In the genomic region with DNA sequence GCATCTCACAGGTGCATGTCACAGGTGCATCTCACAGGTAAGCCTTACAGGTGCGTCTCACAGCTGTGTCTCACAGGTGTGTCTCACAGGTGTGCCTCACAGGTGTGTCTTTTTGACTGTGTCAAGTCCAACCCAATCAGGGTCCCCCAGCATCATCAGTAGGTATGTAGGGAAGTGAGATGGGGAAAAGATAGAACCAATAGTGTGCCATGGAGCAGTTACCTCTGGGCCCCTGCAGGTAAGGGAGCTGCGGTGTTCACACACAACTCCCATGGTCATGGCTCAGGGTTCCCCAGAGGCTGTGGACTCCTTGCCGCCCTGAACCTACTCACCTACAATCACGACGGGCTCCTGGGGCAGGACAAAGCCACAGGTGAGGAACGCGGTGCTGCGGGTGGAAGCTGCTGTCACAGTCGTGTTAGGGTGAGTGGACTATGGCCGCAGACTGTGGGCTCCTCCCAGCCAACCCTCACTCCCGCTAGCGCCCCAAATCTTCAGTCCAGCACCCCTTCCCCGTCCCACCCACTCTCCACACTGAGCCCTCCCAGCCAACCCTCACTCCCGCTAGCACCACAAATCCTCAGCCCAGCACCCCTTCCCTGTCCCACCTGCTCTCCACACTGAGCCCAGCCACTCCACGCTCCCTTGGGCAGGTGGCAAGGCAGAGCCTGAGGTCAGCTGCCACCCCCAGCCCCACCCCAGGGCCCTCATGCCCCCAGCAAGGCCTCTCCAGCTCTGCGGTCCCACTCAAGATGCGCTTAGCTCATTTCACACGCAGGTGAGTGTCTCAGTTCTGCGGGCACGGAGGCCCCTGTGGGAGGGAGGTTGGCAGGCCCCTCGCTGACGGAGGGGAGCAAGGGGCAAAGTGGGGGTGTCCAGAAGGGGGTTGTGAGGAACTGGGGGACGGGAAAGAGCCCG, we compare ENCODE assay signal across 2 cellular contexts.
TF ChIP-seq lines count a peak whose summit lies in the region.

No MANE protein-coding gene starts in this region.

TF ChIP-seq in GM23338, 12 proteins besides CTCF, POLR2A, EP300 and RAD21 (continues in another document):
- TF ChIP-seq POLR2AphosphoS5 (IDR thresholded peaks at IDR 0.05; ENCODE audit: low read depth) (no peak), ZNF114 (CRISPR knock-in tag; IDR thresholded peaks at IDR 0.05) (no peak), STAT1 (IDR thresholded peaks at IDR 0.05; ENCODE audit: unreplicated experiment) (no peak), NANOG (IDR thresholded peaks at IDR 0.05; ENCODE audit: borderline replicate concordance) (no peak), EZH2 (IDR thresholded peaks at IDR 0.05; ENCODE audit: low read depth, unreplicated experiment) (no peak), ZNF331 (CRISPR knock-in tag; IDR thresholded peaks at IDR 0.05; ENCODE audit: low read depth) (no peak)
- TF ChIP-seq, protein P1, sequence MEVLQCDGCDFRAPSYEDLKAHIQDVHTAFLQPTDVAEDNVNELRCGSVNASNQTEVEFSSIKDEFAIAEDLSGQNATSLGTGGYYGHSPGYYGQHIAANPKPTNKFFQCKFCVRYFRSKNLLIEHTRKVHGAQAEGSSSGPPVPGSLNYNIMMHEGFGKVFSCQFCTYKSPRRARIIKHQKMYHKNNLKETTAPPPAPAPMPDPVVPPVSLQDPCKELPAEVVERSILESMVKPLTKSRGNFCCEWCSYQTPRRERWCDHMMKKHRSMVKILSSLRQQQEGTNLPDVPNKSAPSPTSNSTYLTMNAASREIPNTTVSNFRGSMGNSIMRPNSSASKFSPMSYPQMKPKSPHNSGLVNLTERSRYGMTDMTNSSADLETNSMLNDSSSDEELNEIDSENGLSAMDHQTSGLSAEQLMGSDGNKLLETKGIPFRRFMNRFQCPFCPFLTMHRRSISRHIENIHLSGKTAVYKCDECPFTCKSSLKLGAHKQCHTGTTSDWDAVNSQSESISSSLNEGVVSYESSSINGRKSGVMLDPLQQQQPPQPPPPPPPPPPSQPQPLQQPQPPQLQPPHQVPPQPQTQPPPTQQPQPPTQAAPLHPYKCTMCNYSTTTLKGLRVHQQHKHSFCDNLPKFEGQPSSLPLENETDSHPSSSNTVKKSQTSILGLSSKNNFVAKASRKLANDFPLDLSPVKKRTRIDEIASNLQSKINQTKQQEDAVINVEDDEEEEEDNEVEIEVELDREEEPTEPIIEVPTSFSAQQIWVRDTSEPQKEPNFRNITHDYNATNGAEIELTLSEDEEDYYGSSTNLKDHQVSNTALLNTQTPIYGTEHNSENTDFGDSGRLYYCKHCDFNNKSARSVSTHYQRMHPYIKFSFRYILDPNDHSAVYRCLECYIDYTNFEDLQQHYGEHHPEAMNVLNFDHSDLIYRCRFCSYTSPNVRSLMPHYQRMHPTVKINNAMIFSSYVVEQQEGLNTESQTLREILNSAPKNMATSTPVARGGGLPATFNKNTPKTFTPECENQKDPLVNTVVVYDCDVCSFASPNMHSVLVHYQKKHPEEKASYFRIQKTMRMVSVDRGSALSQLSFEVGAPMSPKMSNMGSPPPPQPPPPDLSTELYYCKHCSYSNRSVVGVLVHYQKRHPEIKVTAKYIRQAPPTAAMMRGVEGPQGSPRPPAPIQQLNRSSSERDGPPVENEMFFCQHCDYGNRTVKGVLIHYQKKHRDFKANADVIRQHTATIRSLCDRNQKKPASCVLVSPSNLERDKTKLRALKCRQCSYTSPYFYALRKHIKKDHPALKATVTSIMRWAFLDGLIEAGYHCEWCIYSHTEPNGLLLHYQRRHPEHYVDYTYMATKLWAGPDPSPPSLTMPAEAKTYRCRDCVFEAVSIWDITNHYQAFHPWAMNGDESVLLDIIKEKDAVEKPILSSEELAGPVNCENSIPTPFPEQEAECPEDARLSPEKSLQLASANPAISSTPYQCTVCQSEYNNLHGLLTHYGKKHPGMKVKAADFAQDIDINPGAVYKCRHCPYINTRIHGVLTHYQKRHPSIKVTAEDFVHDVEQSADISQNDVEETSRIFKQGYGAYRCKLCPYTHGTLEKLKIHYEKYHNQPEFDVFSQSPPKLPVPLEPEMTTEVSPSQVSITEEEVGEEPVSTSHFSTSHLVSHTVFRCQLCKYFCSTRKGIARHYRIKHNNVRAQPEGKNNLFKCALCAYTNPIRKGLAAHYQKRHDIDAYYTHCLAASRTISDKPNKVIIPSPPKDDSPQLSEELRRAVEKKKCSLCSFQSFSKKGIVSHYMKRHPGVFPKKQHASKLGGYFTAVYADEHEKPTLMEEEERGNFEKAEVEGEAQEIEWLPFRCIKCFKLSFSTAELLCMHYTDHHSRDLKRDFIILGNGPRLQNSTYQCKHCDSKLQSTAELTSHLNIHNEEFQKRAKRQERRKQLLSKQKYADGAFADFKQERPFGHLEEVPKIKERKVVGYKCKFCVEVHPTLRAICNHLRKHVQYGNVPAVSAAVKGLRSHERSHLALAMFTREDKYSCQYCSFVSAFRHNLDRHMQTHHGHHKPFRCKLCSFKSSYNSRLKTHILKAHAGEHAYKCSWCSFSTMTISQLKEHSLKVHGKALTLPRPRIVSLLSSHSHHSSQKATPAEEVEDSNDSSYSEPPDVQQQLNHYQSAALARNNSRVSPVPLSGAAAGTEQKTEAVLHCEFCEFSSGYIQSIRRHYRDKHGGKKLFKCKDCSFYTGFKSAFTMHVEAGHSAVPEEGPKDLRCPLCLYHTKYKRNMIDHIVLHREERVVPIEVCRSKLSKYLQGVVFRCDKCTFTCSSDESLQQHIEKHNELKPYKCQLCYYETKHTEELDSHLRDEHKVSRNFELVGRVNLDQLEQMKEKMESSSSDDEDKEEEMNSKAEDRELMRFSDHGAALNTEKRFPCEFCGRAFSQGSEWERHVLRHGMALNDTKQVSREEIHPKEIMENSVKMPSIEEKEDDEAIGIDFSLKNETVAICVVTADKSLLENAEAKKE (CRISPR knock-in tag; IDR thresholded peaks at IDR 0.05) = no peak
- TF ChIP-seq, protein P2, sequence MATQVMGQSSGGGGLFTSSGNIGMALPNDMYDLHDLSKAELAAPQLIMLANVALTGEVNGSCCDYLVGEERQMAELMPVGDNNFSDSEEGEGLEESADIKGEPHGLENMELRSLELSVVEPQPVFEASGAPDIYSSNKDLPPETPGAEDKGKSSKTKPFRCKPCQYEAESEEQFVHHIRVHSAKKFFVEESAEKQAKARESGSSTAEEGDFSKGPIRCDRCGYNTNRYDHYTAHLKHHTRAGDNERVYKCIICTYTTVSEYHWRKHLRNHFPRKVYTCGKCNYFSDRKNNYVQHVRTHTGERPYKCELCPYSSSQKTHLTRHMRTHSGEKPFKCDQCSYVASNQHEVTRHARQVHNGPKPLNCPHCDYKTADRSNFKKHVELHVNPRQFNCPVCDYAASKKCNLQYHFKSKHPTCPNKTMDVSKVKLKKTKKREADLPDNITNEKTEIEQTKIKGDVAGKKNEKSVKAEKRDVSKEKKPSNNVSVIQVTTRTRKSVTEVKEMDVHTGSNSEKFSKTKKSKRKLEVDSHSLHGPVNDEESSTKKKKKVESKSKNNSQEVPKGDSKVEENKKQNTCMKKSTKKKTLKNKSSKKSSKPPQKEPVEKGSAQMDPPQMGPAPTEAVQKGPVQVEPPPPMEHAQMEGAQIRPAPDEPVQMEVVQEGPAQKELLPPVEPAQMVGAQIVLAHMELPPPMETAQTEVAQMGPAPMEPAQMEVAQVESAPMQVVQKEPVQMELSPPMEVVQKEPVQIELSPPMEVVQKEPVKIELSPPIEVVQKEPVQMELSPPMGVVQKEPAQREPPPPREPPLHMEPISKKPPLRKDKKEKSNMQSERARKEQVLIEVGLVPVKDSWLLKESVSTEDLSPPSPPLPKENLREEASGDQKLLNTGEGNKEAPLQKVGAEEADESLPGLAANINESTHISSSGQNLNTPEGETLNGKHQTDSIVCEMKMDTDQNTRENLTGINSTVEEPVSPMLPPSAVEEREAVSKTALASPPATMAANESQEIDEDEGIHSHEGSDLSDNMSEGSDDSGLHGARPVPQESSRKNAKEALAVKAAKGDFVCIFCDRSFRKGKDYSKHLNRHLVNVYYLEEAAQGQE (IDR thresholded peaks at IDR 0.05; ENCODE audit: unreplicated experiment) = no peak

TF ChIP-seq in H1, 55 proteins besides CTCF, POLR2A, EP300 and RAD21:
- no peak for TF ChIP-seq GTF2F1 (IDR thresholded peaks at IDR 0.05; ENCODE audit: borderline replicate concordance, low read depth, low read length)
- TF ChIP-seq MAFK (IDR thresholded peaks at IDR 0.05; ENCODE audit: low read depth, low read length) = no peak
- TF ChIP-seq NRF1 (IDR thresholded peaks at IDR 0.05; ENCODE audit: low read depth, low read length) = no peak
- no peak for TF ChIP-seq BRCA1 (IDR thresholded peaks at IDR 0.05; ENCODE audit: low read depth, low read length)
- TF ChIP-seq, protein P3, sequence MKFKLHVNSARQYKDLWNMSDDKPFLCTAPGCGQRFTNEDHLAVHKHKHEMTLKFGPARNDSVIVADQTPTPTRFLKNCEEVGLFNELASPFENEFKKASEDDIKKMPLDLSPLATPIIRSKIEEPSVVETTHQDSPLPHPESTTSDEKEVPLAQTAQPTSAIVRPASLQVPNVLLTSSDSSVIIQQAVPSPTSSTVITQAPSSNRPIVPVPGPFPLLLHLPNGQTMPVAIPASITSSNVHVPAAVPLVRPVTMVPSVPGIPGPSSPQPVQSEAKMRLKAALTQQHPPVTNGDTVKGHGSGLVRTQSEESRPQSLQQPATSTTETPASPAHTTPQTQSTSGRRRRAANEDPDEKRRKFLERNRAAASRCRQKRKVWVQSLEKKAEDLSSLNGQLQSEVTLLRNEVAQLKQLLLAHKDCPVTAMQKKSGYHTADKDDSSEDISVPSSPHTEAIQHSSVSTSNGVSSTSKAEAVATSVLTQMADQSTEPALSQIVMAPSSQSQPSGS (IDR thresholded peaks at IDR 0.05; ENCODE audit: low read length) = no peak
- no peak for TF ChIP-seq SP1 (IDR thresholded peaks at IDR 0.05; ENCODE audit: low read depth, low read length)
- no peak for TF ChIP-seq KDM4A (IDR thresholded peaks at IDR 0.05; ENCODE audit: low read depth, low read length, severe bottlenecking)
- TF ChIP-seq NANOG (IDR thresholded peaks at IDR 0.05; ENCODE audit: insufficient read depth, low read depth, low read length, poor library complexity, severe bottlenecking) = no peak
- no peak for TF ChIP-seq CEBPB (IDR thresholded peaks at IDR 0.05; ENCODE audit: low read depth, low read length)
- no peak for TF ChIP-seq CBX8 (IDR thresholded peaks at IDR 0.05; ENCODE audit: borderline replicate concordance, low read depth, low read length)
- TF ChIP-seq YY1 (IDR thresholded peaks at IDR 0.05; ENCODE audit: low read depth, low read length) = no peak
- no peak for TF ChIP-seq RFX5 (IDR thresholded peaks at IDR 0.05; ENCODE audit: borderline replicate concordance, low read depth, low read length)
- TF ChIP-seq KDM1A (IDR thresholded peaks at IDR 0.05; ENCODE audit: borderline replicate concordance, low read length) = no peak
- no peak for TF ChIP-seq SRF (IDR thresholded peaks at IDR 0.05; ENCODE audit: low read depth, low read length)
- TF ChIP-seq BACH1 (IDR thresholded peaks at IDR 0.05; ENCODE audit: low read length) = no peak
- no peak for TF ChIP-seq EGR1 (IDR thresholded peaks at IDR 0.05; ENCODE audit: borderline replicate concordance, low read depth, low read length)
- no peak for TF ChIP-seq SUZ12 (IDR thresholded peaks at IDR 0.05; ENCODE audit: low read length)
- no peak for TF ChIP-seq GABPA (IDR thresholded peaks at IDR 0.05; ENCODE audit: borderline replicate concordance, insufficient read depth, low read length)
- TF ChIP-seq ASH2L (IDR thresholded peaks at IDR 0.05; ENCODE audit: low read length) = no peak
- no peak for TF ChIP-seq SIX5 (IDR thresholded peaks at IDR 0.05; ENCODE audit: low read depth, low read length)
